32 cellular contexts compared by ENCODE assay signal in genomic region chr6:46796842-46797241, GRCh38. TPM values are rescaled to one million over a fixed set of nuclear protein-coding genes. Genes with fewer than 3 reads are reported as not detected.
A peak's percentile ranks its signal among the peaks of the same experiment; 100 is the strongest.
DNase-seq lines count a peak whose midpoint lies in the region; ATAC-seq, FAIRE-seq and TF ChIP-seq lines count a peak whose summit lies in the region.
"Had no signal": no experiment of that assay in that cellular context is flagged by ENCODE, and none has a peak within 500 bp of the region (broad histone marks: within the 10 kb centered on the region; RNA-seq: fewer than 3 reads in every experiment).

No MANE protein-coding gene starts in this region.

- no peaks in the 10 kb centered on the region for H3F3A ChIP-seq in PC-3 (ENCODE audit: low read length, unreplicated experiment)

- FAIRE-seq in bronchial epithelial cell (lab: Jason Lieb, UNC) = peak; percentile 80
- FAIRE-seq: GM19239, H54 had no signal

- H3K9me3 ChIP-seq in PC-3 (ENCODE audit: low read length) (no peaks in the 10 kb centered on the region), mucosa of descending colon (no peaks in the 10 kb centered on the region)
- H3K9me3 ChIP-seq: gastroesophageal sphincter, SK-N-SH, suprapubic skin had no signal

- no peaks in the 10 kb centered on the region for H3K4me1 Mint-ChIP-seq in stimulated activated naive CD8-positive, alpha-beta T cell treated with anti-CD3 and anti-CD28 coated beads, Interleukin-15, amount 100 ng/mL, for 72 hours
- H3K4me1 Mint-ChIP-seq: CD4-positive, alpha-beta memory T cell; nephron progenitor cell; T-helper 17 cell had no signal

- no peak overlapping the region for H2AFZ ChIP-seq in PC-3 (ENCODE audit: low read length)

- H3K9me2 ChIP-seq in PC-3 (replicated peaks; ENCODE audit: low read length) = no peaks in the 10 kb centered on the region
- H3K9me2 ChIP-seq: SK-N-SH had no signal

- H3K27ac ChIP-seq in PC-3 (ENCODE audit: low read length) = no peak overlapping the region
- H3K27ac ChIP-seq: gastroesophageal sphincter, KMS-11, suprapubic skin had no signal

- DNase-seq in Caki2 (ENCODE audit: low read depth) = peak; percentile 4
- peak; percentile 30 for DNase-seq in PC-3
- peak; percentile 95 for DNase-seq in bronchial epithelial cell (ENCODE audit: low read depth)
- no peak for DNase-seq in mucosa of descending colon
- DNase-seq in T-helper 1 cell = no peak
- no peak for DNase-seq in NAMALWA (ENCODE audit: low spot score)
- no peak for DNase-seq in stimulated activated naive CD8-positive, alpha-beta T cell treated with anti-CD3 and anti-CD28 coated beads, Interleukin-15, amount 100 ng/mL, for 72 hours
- DNase-seq: activated CD4-positive, alpha-beta memory T cell treated with anti-CD3 and anti-CD28 coated beads for 36 hours; activated CD4-positive, CD25-positive, alpha-beta regulatory T cell treated with anti-CD3 and anti-CD28 coated beads, Interleukin-2, amount 50 U/mL, for 72 hours; activated naive CD4-positive, alpha-beta T cell treated with Interleukin-2 at 50 U/mL for 16 hours; CD4-positive, alpha-beta memory T cell; left cardiac atrium; NCI-H1436; NCI-H2081 treated with DMSO at 0.1 percent for 48 hours; NCI-H226; NCI-H526 treated with DMSO at 0.1 percent for 48 hours; nephron progenitor cell; SK-N-SH; stimulated activated naive CD4-positive, alpha-beta T cell; T-helper 17 cell had no signal

- peaks cover 18% of the 10 kb centered on the region for H3K27me3 Mint-ChIP-seq in stimulated activated naive CD8-positive, alpha-beta T cell treated with anti-CD3 and anti-CD28 coated beads, Interleukin-15, amount 100 ng/mL, for 72 hours
- H3K27me3 Mint-ChIP-seq: dendritic cell treated with granulocyte-macrophage colony-stimulating factor and Interleukin-4, amounts not matched to agents 40 ng/mL and 50 ng/mL, for 4 days had no signal

- H4K20me1 ChIP-seq in PC-3 (ENCODE audit: low read length) = no peaks in the 10 kb centered on the region

- H3K27me3 ChIP-seq in PC-3 (ENCODE audit: low read length) (no peaks in the 10 kb centered on the region), bronchial epithelial cell (ENCODE audit: control insufficient read depth, insufficient read depth, low read length) (no peaks in the 10 kb centered on the region)
- H3K27me3 ChIP-seq: gastroesophageal sphincter, suprapubic skin had no signal

- ATAC-seq in PC-3 = no peak
- ATAC-seq in mucosa of descending colon = peak; percentile 87
- no peak for ATAC-seq in stimulated activated naive CD8-positive, alpha-beta T cell treated with anti-CD3 and anti-CD28 coated beads, Interleukin-15, amount 100 ng/mL, for 72 hours
- ATAC-seq: gastroesophageal sphincter, left cardiac atrium, T-helper 17 cell had no signal

- intact Hi-C loops in PC-3 (cut with micrococcal nuclease) = no loop called here
- intact Hi-C loops in mucosa of descending colon (cut with DNase I, micrococcal nuclease) = no loop called here

- H3K9ac ChIP-seq in PC-3 (ENCODE audit: low read length) = no peak overlapping the region
- H3K9ac ChIP-seq: KMS-11, SK-N-SH had no signal

- in situ Hi-C loops in Caki2 (cut with HindIII; ENCODE audit: low pct_unique_long_range_greater_than_20kb, low sequenced_read_pairs) = no loop called here

- TF ChIP-seq CTCF in PC-3 (conservative IDR thresholded peaks at IDR 0.05; ENCODE audit: low read depth, low read length) (no peak), bronchial epithelial cell (IDR thresholded peaks at IDR 0.05; ENCODE audit: insufficient read depth, low read length, severe bottlenecking) (no peak), mucosa of descending colon (IDR thresholded peaks at IDR 0.05) (no peak)

- POLR2A ChIA-PET in PC-3 (lab: Charles Lee; ENCODE audit: unreplicated experiment) = no interaction called here

- H3K36me3 ChIP-seq in PC-3 (ENCODE audit: low read depth, low read length) = no peaks in the 10 kb centered on the region
- no peaks in the 10 kb centered on the region for H3K36me3 ChIP-seq in bronchial epithelial cell (ENCODE audit: control insufficient read depth, insufficient read depth, low read length)
- no peaks in the 10 kb centered on the region for H3K36me3 ChIP-seq in mucosa of descending colon (ENCODE audit: low read depth)
- H3K36me3 ChIP-seq: gastroesophageal sphincter, suprapubic skin had no signal

- H3K4me3 Mint-ChIP-seq in stimulated activated naive CD8-positive, alpha-beta T cell treated with anti-CD3 and anti-CD28 coated beads, Interleukin-15, amount 100 ng/mL, for 72 hours = no peak overlapping the region
- H3K4me3 Mint-ChIP-seq: activated CD4-positive, alpha-beta memory T cell treated with anti-CD3 and anti-CD28 coated beads for 36 hours; activated T-helper 1 cell treated with anti-CD3 and anti-CD28 coated beads, Interleukin-12 subunit alpha, Interleukin-12 subunit beta, Interleukin-2, Interleukin-4 antibody, amounts not matched to agents 30 ng/mL and 10 ng/mL and 1 ng/mL, durations not matched to agents 14 hours and 24 hours and 36 hours; CD4-positive, alpha-beta memory T cell; dendritic cell treated with granulocyte-macrophage colony-stimulating factor and Interleukin-4, amounts not matched to agents 40 ng/mL and 50 ng/mL, for 4 days; nephron progenitor cell; T-helper 17 cell had no signal

- no TSS peak for BruUV-seq in PC-3 (replicated peaks; lab: Mats Ljungman, UMichigan)

- H3K4me2 ChIP-seq in PC-3 (ENCODE audit: low read length) = no peak overlapping the region
- H3K4me2 ChIP-seq: KMS-11, SK-N-SH, smooth muscle cell had no signal

- no peak overlapping the region for H3K4me3 ChIP-seq in PC-3 (ENCODE audit: low read length)
- H3K4me3 ChIP-seq in bronchial epithelial cell (ENCODE audit: low read depth, low read length) = no peak overlapping the region
- no peak overlapping the region for H3K4me3 ChIP-seq in mucosa of descending colon
- H3K4me3 ChIP-seq: gastroesophageal sphincter, smooth muscle cell, suprapubic skin had no signal

- no peaks in the 10 kb centered on the region for H3K79me2 ChIP-seq in PC-3 (ENCODE audit: low read length)

- no peak overlapping the region for H3K27ac Mint-ChIP-seq in stimulated activated naive CD8-positive, alpha-beta T cell treated with anti-CD3 and anti-CD28 coated beads, Interleukin-15, amount 100 ng/mL, for 72 hours
- H3K27ac Mint-ChIP-seq: activated CD4-positive, alpha-beta memory T cell treated with anti-CD3 and anti-CD28 coated beads for 36 hours; activated T-helper 1 cell treated with anti-CD3 and anti-CD28 coated beads, Interleukin-12 subunit alpha, Interleukin-12 subunit beta, Interleukin-2, Interleukin-4 antibody, amounts not matched to agents 30 ng/mL and 10 ng/mL and 1 ng/mL, durations not matched to agents 14 hours and 24 hours and 36 hours; CD4-positive, alpha-beta memory T cell; dendritic cell treated with granulocyte-macrophage colony-stimulating factor and Interleukin-4, amounts not matched to agents 40 ng/mL and 50 ng/mL, for 4 days; nephron progenitor cell; T-helper 17 cell had no signal

- H3K4me1 ChIP-seq in PC-3 (ENCODE audit: insufficient read depth, low read length) (no peaks in the 10 kb centered on the region), mucosa of descending colon (ENCODE audit: low read depth) (peaks cover 5% of the 10 kb centered on the region)
- H3K4me1 ChIP-seq: gastroesophageal sphincter, suprapubic skin had no signal

- CTCF ChIA-PET in PC-3 (lab: Charles Lee) = no interaction called here

- no peaks in the 10 kb centered on the region for H3K9me3 Mint-ChIP-seq in stimulated activated naive CD8-positive, alpha-beta T cell treated with anti-CD3 and anti-CD28 coated beads, Interleukin-15, amount 100 ng/mL, for 72 hours
- H3K9me3 Mint-ChIP-seq: activated CD4-positive, alpha-beta memory T cell treated with anti-CD3 and anti-CD28 coated beads for 36 hours; activated T-helper 1 cell treated with anti-CD3 and anti-CD28 coated beads, Interleukin-12 subunit alpha, Interleukin-12 subunit beta, Interleukin-2, Interleukin-4 antibody, amounts not matched to agents 30 ng/mL and 10 ng/mL and 1 ng/mL, durations not matched to agents 14 hours and 24 hours and 36 hours; nephron progenitor cell had no signal

RNA-seq across cellular contexts. Expression of gene MEP1A, which starts 3.7 kb away (rescaled TPM):
- not detected in 2 replicates for total RNA-seq in Caki2 (2014; rRNA removed; shearing (Covaris generic); ENCODE audit: low replicate concordance)
- total RNA-seq in PC-3 (2014; rRNA removed) (not detected in 2 replicates), bronchial epithelial cell (not detected in 2 replicates), mucosa of descending colon (100 to 1,000 TPM; 118 to 498 (median 183) TPM)
- total RNA-seq: A673; activated CD4-positive, alpha-beta memory T cell treated with anti-CD3 and anti-CD28 coated beads for 36 hours; activated T-helper 1 cell treated with anti-CD3 and anti-CD28 coated beads, Interleukin-12 subunit alpha, Interleukin-12 subunit beta, Interleukin-2, Interleukin-4 antibody, amounts not matched to agents 30 ng/mL and 10 ng/mL and 1 ng/mL, durations not matched to agents 14 hours and 24 hours and 36 hours; CD4-positive, alpha-beta memory T cell; gastroesophageal sphincter; left cardiac atrium; lung microvascular endothelial cell; osteocyte; smooth muscle cell; T-helper 17 cell; ureter had no signal

RNA-seq across cellular contexts. Expression of gene ANKRD66, which starts 50.1 kb away (rescaled TPM):
- total RNA-seq in Caki2 (2014; rRNA removed; shearing (Covaris generic); ENCODE audit: low replicate concordance) = not detected in 2 replicates
- total RNA-seq in PC-3 (2014; rRNA removed) (not detected in 2 replicates), bronchial epithelial cell (not detected in 2 replicates), mucosa of descending colon (not detected)
- total RNA-seq: A673; activated CD4-positive, alpha-beta memory T cell treated with anti-CD3 and anti-CD28 coated beads for 36 hours; activated T-helper 1 cell treated with anti-CD3 and anti-CD28 coated beads, Interleukin-12 subunit alpha, Interleukin-12 subunit beta, Interleukin-2, Interleukin-4 antibody, amounts not matched to agents 30 ng/mL and 10 ng/mL and 1 ng/mL, durations not matched to agents 14 hours and 24 hours and 36 hours; CD4-positive, alpha-beta memory T cell; left cardiac atrium; lung microvascular endothelial cell; osteocyte; smooth muscle cell; suprapubic skin; T-helper 17 cell; ureter had no signal

Comparison
In these comparisons a context has a peak if more than half of its experiments do, and no peak if none do; other contexts are left out.
1. DNase-seq: peak in Caki2 (single experiment), PC-3 (single experiment) and bronchial epithelial cell (single experiment); none in mucosa of descending colon (0 of 3), T-helper 1 cell (0 of 5), NAMALWA (single experiment) and stimulated activated naive CD8-positive, alpha-beta T cell treated with anti-CD3 and anti-CD28 coated beads, Interleukin-15, amount 100 ng/mL, for 72 hours (0 of 2).
2. RNA of gene MEP1A, which starts 3.7 kb away (total RNA-seq): 118 to 498 TPM in mucosa of descending colon; not detected in Caki2, not detected in PC-3 and not detected in bronchial epithelial cell; every median in the first group is over 100 times any median in the second.